In genomic region chr9:126805546-126806262, GRCh38 we compare ENCODE assay signal across 8 cellular contexts. TPM values are rescaled to one million over a fixed set of nuclear protein-coding genes. Genes with fewer than 3 reads are reported as not detected.
DNase-seq lines count a peak whose midpoint lies in the region; FAIRE-seq and TF ChIP-seq lines count a peak whose summit lies in the region.

No MANE protein-coding gene starts in this region.

- FAIRE-seq in GM12891 (lab: Jason Lieb, UNC) = peak; percentile 54

- peaks cover 9% of the 10 kb centered on the region for H3F3A ChIP-seq in neural progenitor cell (ENCODE audit: low read depth)

- H3K4me3 ChIP-seq in HFF-Myc (replicated peaks; ENCODE audit: low read depth, low read length) = peak overlapping the region; percentile 83
- H3K4me3 ChIP-seq in esophagus muscularis mucosa = peak overlapping the region; percentile 86 to 92 (median 90)
- H3K4me3 ChIP-seq in neural progenitor cell = peak overlapping the region; percentile 71
- peak overlapping the region; percentile 77 to 93 for H3K4me3 ChIP-seq in testis

- peaks cover 2% of the 10 kb centered on the region for H3K36me3 Mint-ChIP-seq in neural progenitor cell

- intact Hi-C loops in esophagus muscularis mucosa (cut with DNase I) (no loop called here), testis (cut with DNase I; ENCODE audit: low total_unique reads) (no loop called here)

- H3K27ac ChIP-seq in esophagus muscularis mucosa (replicated peaks in 1 of 4) (peak overlapping the region; percentile 88 to 92 (median 92)), neural progenitor cell (no peak overlapping the region), testis (peak overlapping the region; percentile 70 to 83)

- peaks cover 44% of the 10 kb centered on the region for H4K20me1 ChIP-seq in neural progenitor cell (ENCODE audit: low read depth)

- peak overlapping the region; percentile 92 for H3K4me3 Mint-ChIP-seq in neural progenitor cell

- no peaks in the 10 kb centered on the region for H3K27me3 ChIP-seq in esophagus muscularis mucosa
- H3K27me3 ChIP-seq in neural progenitor cell = peaks cover 16% of the 10 kb centered on the region
- no peaks in the 10 kb centered on the region for H3K27me3 ChIP-seq in testis

- no peak overlapping the region for H2AFZ ChIP-seq in neural progenitor cell (replicated peaks)

- H3K9ac ChIP-seq in neural progenitor cell = peak overlapping the region; percentile 77

- peaks cover 26% of the 10 kb centered on the region for H3K4me1 Mint-ChIP-seq in neural progenitor cell

- WGBS in esophagus muscularis mucosa = 22% methylated on average over 8 of the region's 8 CpGs
- 10 to 16% methylated on average over 8 of the region's 8 CpGs for WGBS in testis, 2 donors

- TF ChIP-seq POLR2A in GM12891 (IDR thresholded peaks at IDR 0.05; ENCODE audit: low read depth, low read length) (no peak), esophagus muscularis mucosa (IDR thresholded peaks at IDR 0.05; ENCODE audit: low read depth) (no peak), testis (IDR thresholded peaks at IDR 0.05) (no peak)

- no peak for TF ChIP-seq EP300 in esophagus muscularis mucosa (IDR thresholded peaks at IDR 0.05)

- no peaks in the 10 kb centered on the region for H3K27me3 Mint-ChIP-seq in neural progenitor cell (ENCODE audit: insufficient read depth, low read depth)

- peaks cover 48% of the 10 kb centered on the region for H3K79me2 ChIP-seq in neural progenitor cell (ENCODE audit: low read depth)

- peaks cover 0 to 22% (median 14%) of the 10 kb centered on the region in 4 donors for H3K36me3 ChIP-seq in esophagus muscularis mucosa
- H3K36me3 ChIP-seq in neural progenitor cell = peaks cover 11% of the 10 kb centered on the region
- H3K36me3 ChIP-seq in testis (ENCODE audit: low read depth, missing control alignments) = no peaks in the 10 kb centered on the region

- peak overlapping the region; percentile 94 for H3K4me2 ChIP-seq in neural progenitor cell

- H3K27ac Mint-ChIP-seq in neural progenitor cell = peak overlapping the region; percentile 16

- peaks cover 41 to 52% (median 49%) of the 10 kb centered on the region in 4 donors for H3K4me1 ChIP-seq in esophagus muscularis mucosa
- H3K4me1 ChIP-seq in neural progenitor cell = peaks cover 12% of the 10 kb centered on the region
- peaks cover 12% of the 10 kb centered on the region for H3K4me1 ChIP-seq in testis

- H3K9me3 ChIP-seq in esophagus muscularis mucosa (no peaks in the 10 kb centered on the region), neural progenitor cell (ENCODE audit: low read depth) (no peaks in the 10 kb centered on the region), testis (no peaks in the 10 kb centered on the region)

- TF ChIP-seq CTCF in HFF-Myc (IDR thresholded peaks at IDR 0.05; ENCODE audit: low read depth, low read length, missing control alignments) (no peak), esophagus muscularis mucosa (IDR thresholded peaks at IDR 0.05) (no peak), neural progenitor cell (IDR thresholded peaks at IDR 0.05) (no peak), testis (IDR thresholded peaks at IDR 0.05) (no peak)

- no peaks in the 10 kb centered on the region for H3K9me3 Mint-ChIP-seq in neural progenitor cell

- DNase-seq in GM12891 (ENCODE audit: insufficient read length, low spot score) (peak; percentile 47), HFF-Myc (ENCODE audit: extremely low read depth, low read depth) (no peak), NCI-H2171 (lab: John Stamatoyannopoulos, UW) (peak; percentile 5), esophagus muscularis mucosa (ENCODE audit: extremely low spot score) (no peak), neural progenitor cell (ENCODE audit: low spot score) (peak; percentile 8), testis (peak; percentile 59), NCI-H345 (lab: John Stamatoyannopoulos, UW) (no peak)
- DNase-seq in activated CD8-positive, alpha-beta memory T cell treated with anti-CD3 and anti-CD28 coated beads, Interleukin-2, amount 50 U/mL, for 24 hours (ENCODE audit: extremely low read depth) = peak; percentile 71

TF ChIP-seq in GM12891, 5 proteins besides CTCF, POLR2A, EP300 and RAD21:
- no peak for TF ChIP-seq SPI1 (IDR thresholded peaks at IDR 0.05; ENCODE audit: low read depth, low read length)
- peak; percentile 11 for TF ChIP-seq PAX5 (IDR thresholded peaks at IDR 0.05; ENCODE audit: insufficient read depth, low read length, severe bottlenecking)
- peak; percentile 69; the same call in 1 of the 2 replicates for TF ChIP-seq POU2F2 (IDR thresholded peaks at IDR 0.05; ENCODE audit: low read depth, low read length)
- no peak for TF ChIP-seq TAF1 (IDR thresholded peaks at IDR 0.05; ENCODE audit: low read depth, low read length)
- no peak for TF ChIP-seq POLR2AphosphoS5 (IDR thresholded peaks at IDR 0.05; ENCODE audit: low read depth, low read length)

RNA-seq across cellular contexts. Expression of gene ZBTB43, which starts 0.9 kb away (rescaled TPM):
- 4.8 TPM for polyA plus RNA-seq in GM12891 (2012; ENCODE audit: low read depth, missing spikeins)
- total RNA-seq in esophagus muscularis mucosa (1 to 10 TPM; 8.7 to 9.9 (median 9.4) TPM), neural progenitor cell (ENCODE audit: low replicate concordance) (9.3 and 10.0 TPM in 2 replicates), testis (10 to 100 TPM; 40.3 to 40.6 TPM)
- polyA plus RNA-seq in testis (ENCODE audit: insufficient read depth, low read depth, low replicate concordance) = 32.7 TPM

RNA-seq across cellular contexts. Expression of gene ZBTB34, which starts 54.7 kb away (rescaled TPM):
- polyA plus RNA-seq in GM12891 (2012; ENCODE audit: low read depth, missing spikeins) = 1.3 TPM
- 10 to 100 TPM; 10.4 to 16.8 (median 12.6) TPM for total RNA-seq in esophagus muscularis mucosa
- total RNA-seq in neural progenitor cell (ENCODE audit: low replicate concordance) = 17.4 and 21.9 TPM in 2 replicates
- 10 to 100 TPM; 14.0 to 14.6 TPM for total RNA-seq in testis
- polyA plus RNA-seq in testis (ENCODE audit: insufficient read depth, low read depth, low replicate concordance) = 6.2 TPM

Comparison
In these comparisons a context has a peak if more than half of its experiments do, and no peak if none do; other contexts are left out.
1. DNase-seq: peak in GM12891 (single experiment), NCI-H2171 (single experiment), activated CD8-positive, alpha-beta memory T cell treated with anti-CD3 and anti-CD28 coated beads, Interleukin-2, amount 50 U/mL, for 24 hours (single experiment), neural progenitor cell (single experiment) and testis (single experiment); none in HFF-Myc (single experiment), esophagus muscularis mucosa (single experiment) and NCI-H345 (single experiment).
2. Peak in every context shown above with its lines, with median percentiles within 50 percentile points of each other: H3K4me3 ChIP-seq.